11 cellular contexts compared by ENCODE assay signal in the genomic region with DNA sequence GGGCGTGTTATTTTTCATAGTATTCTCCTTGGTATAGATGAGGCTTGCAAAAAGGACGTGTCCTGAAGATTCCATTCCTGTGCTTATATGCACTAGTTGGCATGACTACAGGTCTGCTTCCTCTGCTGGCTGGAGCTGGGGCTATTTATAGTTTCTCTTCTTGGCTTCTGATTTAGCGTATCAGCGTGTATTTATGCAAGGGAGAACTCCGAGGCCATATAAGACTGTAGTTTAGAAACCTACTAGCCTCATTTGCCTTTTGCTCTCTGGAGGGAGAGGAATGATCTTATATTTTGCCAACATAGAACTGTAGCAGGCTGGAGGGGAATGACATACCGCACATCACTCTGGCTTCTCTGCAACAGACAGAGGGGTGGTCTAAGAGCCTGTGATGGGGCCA. TPM values are rescaled to one million over a fixed set of nuclear protein-coding genes. Genes with fewer than 3 reads are reported as not detected.
DNase-seq lines count a peak whose midpoint lies in the region; TF ChIP-seq lines count a peak whose summit lies in the region.
"Had no signal": no experiment of that assay in that cellular context is flagged by ENCODE, and none has a peak within 500 bp of the region (broad histone marks: within the 10 kb centered on the region; RNA-seq: fewer than 3 reads in every experiment).

No MANE protein-coding gene starts in this region.

- H3K9me3 ChIP-seq in sigmoid colon, result no peaks in the 10 kb centered on the region

- intact Hi-C loops in sigmoid colon (cut with DNase I) (loop anchor here (2.0 kb wide), 1 partner anchor 17 kb away; no protein-coding TSS in a partner anchor), Calu3 (cut with micrococcal nuclease; ENCODE audit: unreplicated experiment) (no loop called here)

- 30 to 39% methylated on average over 6 of the region's 6 CpGs for WGBS in sigmoid colon, 2 donors

- no peaks in the 10 kb centered on the region for H3K36me3 ChIP-seq in sigmoid colon

- peak overlapping the region in 2 of 4 donors; percentile 15 to 21 for H3K4me3 ChIP-seq in sigmoid colon

- DNase-seq in H4 (ENCODE audit: low spot score), result peak; percentile 43
- DNase-seq in cerebellar cortex (ENCODE audit: low spot score), result peak; percentile 88
- DNase-seq in hepatic stellate cell (ENCODE audit: low spot score), result peak; percentile 52
- DNase-seq in sigmoid colon, result peak; percentile 79
- DNase-seq in NCI-H1105 (lab: John Stamatoyannopoulos, UW), result no peak
- DNase-seq in Calu3, result no peak
- no peak for DNase-seq in nephron progenitor cell
- DNase-seq in RKO (ENCODE audit: low spot score), result no peak
- DNase-seq: activated CD4-positive, alpha-beta memory T cell treated with anti-CD3 and anti-CD28 coated beads, Interleukin-2, amount 10 ng/mL, durations not matched to agents 7 days and 5 days; NCI-H187; SHP77 had no signal

- no peaks in the 10 kb centered on the region for H3K36me3 Mint-ChIP-seq in Calu3 (ENCODE audit: insufficient read depth, unreplicated experiment)
- H3K36me3 Mint-ChIP-seq in nephron progenitor cell (ENCODE audit: low read depth), result peaks cover 10% of the 10 kb centered on the region

- BruUV-seq in Calu3 (replicated peaks; lab: Mats Ljungman, UMichigan), result no TSS peak

- peaks cover 5% of the 10 kb centered on the region for H3K9me3 Mint-ChIP-seq in Calu3 (ENCODE audit: low read depth, unreplicated experiment)
- H3K9me3 Mint-ChIP-seq in nephron progenitor cell, result no peaks in the 10 kb centered on the region
- H3K9me3 Mint-ChIP-seq: activated CD4-positive, alpha-beta memory T cell treated with anti-CD3 and anti-CD28 coated beads, Interleukin-2, amount 10 ng/mL, durations not matched to agents 7 days and 5 days had no signal

- H3K27me3 Mint-ChIP-seq in Calu3 (ENCODE audit: unreplicated experiment) (peaks cover 21% of the 10 kb centered on the region), nephron progenitor cell (ENCODE audit: low read depth, poor library complexity) (peaks cover 4% of the 10 kb centered on the region)
- H3K27me3 Mint-ChIP-seq: activated CD4-positive, alpha-beta memory T cell treated with anti-CD3 and anti-CD28 coated beads, Interleukin-2, amount 10 ng/mL, durations not matched to agents 7 days and 5 days had no signal

- H3K4me1 ChIP-seq in sigmoid colon, result peaks cover 0 to 50% (median 43%) of the 10 kb centered on the region in 4 donors

- CTCF ChIA-PET in Calu3 (lab: Charles Lee), result no interaction called here

- TF ChIP-seq POLR2A in sigmoid colon (IDR thresholded peaks at IDR 0.05), result no peak

- H3K4me1 Mint-ChIP-seq in Calu3 (ENCODE audit: low read depth, unreplicated experiment) (no peaks in the 10 kb centered on the region), nephron progenitor cell (peaks cover 18% of the 10 kb centered on the region)
- H3K4me1 Mint-ChIP-seq: activated CD4-positive, alpha-beta memory T cell treated with anti-CD3 and anti-CD28 coated beads, Interleukin-2, amount 10 ng/mL, durations not matched to agents 7 days and 5 days had no signal

- no peaks in the 10 kb centered on the region for H3K27me3 ChIP-seq in sigmoid colon

- H3K27ac Mint-ChIP-seq in Calu3 (ENCODE audit: unreplicated experiment) (no peak overlapping the region), nephron progenitor cell (no peak overlapping the region)
- H3K27ac Mint-ChIP-seq: activated CD4-positive, alpha-beta memory T cell treated with anti-CD3 and anti-CD28 coated beads, Interleukin-2, amount 10 ng/mL, durations not matched to agents 7 days and 5 days had no signal

- no peak for TF ChIP-seq CTCF in sigmoid colon (IDR thresholded peaks at IDR 0.05)
- no peak for TF ChIP-seq CTCF in Calu3 (IDR thresholded peaks at IDR 0.05; ENCODE audit: unreplicated experiment)
- TF ChIP-seq CTCF in nephron progenitor cell (IDR thresholded peaks at IDR 0.05), result no peak

- H3K27ac ChIP-seq in sigmoid colon, result peak overlapping the region; percentile 80 to 92 (median 87)

- H3K4me3 Mint-ChIP-seq in Calu3 (ENCODE audit: low read depth, unreplicated experiment) (no peak overlapping the region), nephron progenitor cell (no peak overlapping the region)
- H3K4me3 Mint-ChIP-seq: activated CD4-positive, alpha-beta memory T cell treated with anti-CD3 and anti-CD28 coated beads, Interleukin-2, amount 10 ng/mL, durations not matched to agents 7 days and 5 days had no signal

- peak; percentile 25 to 84 (median 58) for TF ChIP-seq EP300 in sigmoid colon (IDR thresholded peaks at IDR 0.05)

RNA-seq across cellular contexts. Expression of gene CACNB2, which starts 39.7 kb away (rescaled TPM):
- 0.62 and 1.2 TPM in 2 replicates for total RNA-seq in H4 (2014; rRNA removed; shearing (Covaris generic))
- total RNA-seq in sigmoid colon (10 to 100 TPM; 36.0 to 85.3 (median 66.8) TPM), Calu3 (2022) (not detected in 2 replicates)
- polyA plus RNA-seq in sigmoid colon, result 1 to 10 TPM; 1.2 to 4.7 (median 2.4) TPM
- total RNA-seq: activated CD4-positive, alpha-beta memory T cell treated with anti-CD3 and anti-CD28 coated beads, Interleukin-2, amount 10 ng/mL, durations not matched to agents 7 days and 5 days had no signal

Comparison
In these comparisons a context has a peak if more than half of its experiments do, and no peak if none do; other contexts are left out.
1. DNase-seq: peak in H4 (single experiment), cerebellar cortex (single experiment), hepatic stellate cell (single experiment) and sigmoid colon (single experiment); none in NCI-H1105 (single experiment), Calu3 (single experiment), nephron progenitor cell (single experiment) and RKO (single experiment).
2. RNA of gene CACNB2, which starts 39.7 kb away (total RNA-seq): 36.0 to 85.3 TPM in sigmoid colon; 0.62 to 1.2 TPM in H4 and not detected in Calu3; every median in the first group is over 10 times any median in the second.